ENCODE assay signal across 1 cellular context in the genomic region with DNA sequence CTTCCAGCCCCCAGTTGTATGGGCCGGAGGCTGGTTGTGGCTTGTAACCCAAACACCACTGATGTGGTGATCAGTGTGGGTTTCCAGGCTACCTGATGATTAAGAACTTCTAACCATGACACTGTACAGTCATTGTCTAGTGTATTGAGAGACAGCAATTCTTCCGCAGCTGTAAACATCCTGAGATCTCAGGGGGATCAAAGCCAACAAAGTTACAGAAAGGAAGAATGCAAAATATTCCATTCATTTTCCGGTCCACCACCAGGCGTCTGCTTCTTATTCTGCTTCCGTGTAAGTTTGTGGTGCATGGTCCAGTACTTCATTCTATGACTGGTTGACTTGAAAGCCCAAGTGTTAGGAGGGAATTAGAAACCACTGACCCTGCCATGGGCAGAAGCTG.
TF ChIP-seq lines count a peak whose summit lies in the region.

No MANE protein-coding gene starts in this region.

TF ChIP-seq in GM23338, 12 proteins besides CTCF, POLR2A, EP300 and RAD21:
- TF ChIP-seq, protein P1, sequence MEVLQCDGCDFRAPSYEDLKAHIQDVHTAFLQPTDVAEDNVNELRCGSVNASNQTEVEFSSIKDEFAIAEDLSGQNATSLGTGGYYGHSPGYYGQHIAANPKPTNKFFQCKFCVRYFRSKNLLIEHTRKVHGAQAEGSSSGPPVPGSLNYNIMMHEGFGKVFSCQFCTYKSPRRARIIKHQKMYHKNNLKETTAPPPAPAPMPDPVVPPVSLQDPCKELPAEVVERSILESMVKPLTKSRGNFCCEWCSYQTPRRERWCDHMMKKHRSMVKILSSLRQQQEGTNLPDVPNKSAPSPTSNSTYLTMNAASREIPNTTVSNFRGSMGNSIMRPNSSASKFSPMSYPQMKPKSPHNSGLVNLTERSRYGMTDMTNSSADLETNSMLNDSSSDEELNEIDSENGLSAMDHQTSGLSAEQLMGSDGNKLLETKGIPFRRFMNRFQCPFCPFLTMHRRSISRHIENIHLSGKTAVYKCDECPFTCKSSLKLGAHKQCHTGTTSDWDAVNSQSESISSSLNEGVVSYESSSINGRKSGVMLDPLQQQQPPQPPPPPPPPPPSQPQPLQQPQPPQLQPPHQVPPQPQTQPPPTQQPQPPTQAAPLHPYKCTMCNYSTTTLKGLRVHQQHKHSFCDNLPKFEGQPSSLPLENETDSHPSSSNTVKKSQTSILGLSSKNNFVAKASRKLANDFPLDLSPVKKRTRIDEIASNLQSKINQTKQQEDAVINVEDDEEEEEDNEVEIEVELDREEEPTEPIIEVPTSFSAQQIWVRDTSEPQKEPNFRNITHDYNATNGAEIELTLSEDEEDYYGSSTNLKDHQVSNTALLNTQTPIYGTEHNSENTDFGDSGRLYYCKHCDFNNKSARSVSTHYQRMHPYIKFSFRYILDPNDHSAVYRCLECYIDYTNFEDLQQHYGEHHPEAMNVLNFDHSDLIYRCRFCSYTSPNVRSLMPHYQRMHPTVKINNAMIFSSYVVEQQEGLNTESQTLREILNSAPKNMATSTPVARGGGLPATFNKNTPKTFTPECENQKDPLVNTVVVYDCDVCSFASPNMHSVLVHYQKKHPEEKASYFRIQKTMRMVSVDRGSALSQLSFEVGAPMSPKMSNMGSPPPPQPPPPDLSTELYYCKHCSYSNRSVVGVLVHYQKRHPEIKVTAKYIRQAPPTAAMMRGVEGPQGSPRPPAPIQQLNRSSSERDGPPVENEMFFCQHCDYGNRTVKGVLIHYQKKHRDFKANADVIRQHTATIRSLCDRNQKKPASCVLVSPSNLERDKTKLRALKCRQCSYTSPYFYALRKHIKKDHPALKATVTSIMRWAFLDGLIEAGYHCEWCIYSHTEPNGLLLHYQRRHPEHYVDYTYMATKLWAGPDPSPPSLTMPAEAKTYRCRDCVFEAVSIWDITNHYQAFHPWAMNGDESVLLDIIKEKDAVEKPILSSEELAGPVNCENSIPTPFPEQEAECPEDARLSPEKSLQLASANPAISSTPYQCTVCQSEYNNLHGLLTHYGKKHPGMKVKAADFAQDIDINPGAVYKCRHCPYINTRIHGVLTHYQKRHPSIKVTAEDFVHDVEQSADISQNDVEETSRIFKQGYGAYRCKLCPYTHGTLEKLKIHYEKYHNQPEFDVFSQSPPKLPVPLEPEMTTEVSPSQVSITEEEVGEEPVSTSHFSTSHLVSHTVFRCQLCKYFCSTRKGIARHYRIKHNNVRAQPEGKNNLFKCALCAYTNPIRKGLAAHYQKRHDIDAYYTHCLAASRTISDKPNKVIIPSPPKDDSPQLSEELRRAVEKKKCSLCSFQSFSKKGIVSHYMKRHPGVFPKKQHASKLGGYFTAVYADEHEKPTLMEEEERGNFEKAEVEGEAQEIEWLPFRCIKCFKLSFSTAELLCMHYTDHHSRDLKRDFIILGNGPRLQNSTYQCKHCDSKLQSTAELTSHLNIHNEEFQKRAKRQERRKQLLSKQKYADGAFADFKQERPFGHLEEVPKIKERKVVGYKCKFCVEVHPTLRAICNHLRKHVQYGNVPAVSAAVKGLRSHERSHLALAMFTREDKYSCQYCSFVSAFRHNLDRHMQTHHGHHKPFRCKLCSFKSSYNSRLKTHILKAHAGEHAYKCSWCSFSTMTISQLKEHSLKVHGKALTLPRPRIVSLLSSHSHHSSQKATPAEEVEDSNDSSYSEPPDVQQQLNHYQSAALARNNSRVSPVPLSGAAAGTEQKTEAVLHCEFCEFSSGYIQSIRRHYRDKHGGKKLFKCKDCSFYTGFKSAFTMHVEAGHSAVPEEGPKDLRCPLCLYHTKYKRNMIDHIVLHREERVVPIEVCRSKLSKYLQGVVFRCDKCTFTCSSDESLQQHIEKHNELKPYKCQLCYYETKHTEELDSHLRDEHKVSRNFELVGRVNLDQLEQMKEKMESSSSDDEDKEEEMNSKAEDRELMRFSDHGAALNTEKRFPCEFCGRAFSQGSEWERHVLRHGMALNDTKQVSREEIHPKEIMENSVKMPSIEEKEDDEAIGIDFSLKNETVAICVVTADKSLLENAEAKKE (CRISPR knock-in tag; IDR thresholded peaks at IDR 0.05), result no peak
- no peak for TF ChIP-seq JUNB (IDR thresholded peaks at IDR 0.05; ENCODE audit: unreplicated experiment)
- no peak for TF ChIP-seq ZNF331 (CRISPR knock-in tag; IDR thresholded peaks at IDR 0.05; ENCODE audit: low read depth)
- no peak for TF ChIP-seq EZH2 (IDR thresholded peaks at IDR 0.05; ENCODE audit: low read depth, unreplicated experiment)
- TF ChIP-seq ZNF114 (CRISPR knock-in tag; IDR thresholded peaks at IDR 0.05), result no peak
- TF ChIP-seq, protein P2, sequence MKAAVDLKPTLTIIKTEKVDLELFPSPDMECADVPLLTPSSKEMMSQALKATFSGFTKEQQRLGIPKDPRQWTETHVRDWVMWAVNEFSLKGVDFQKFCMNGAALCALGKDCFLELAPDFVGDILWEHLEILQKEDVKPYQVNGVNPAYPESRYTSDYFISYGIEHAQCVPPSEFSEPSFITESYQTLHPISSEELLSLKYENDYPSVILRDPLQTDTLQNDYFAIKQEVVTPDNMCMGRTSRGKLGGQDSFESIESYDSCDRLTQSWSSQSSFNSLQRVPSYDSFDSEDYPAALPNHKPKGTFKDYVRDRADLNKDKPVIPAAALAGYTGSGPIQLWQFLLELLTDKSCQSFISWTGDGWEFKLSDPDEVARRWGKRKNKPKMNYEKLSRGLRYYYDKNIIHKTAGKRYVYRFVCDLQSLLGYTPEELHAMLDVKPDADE (IDR thresholded peaks at IDR 0.05), result no peak
- TF ChIP-seq POLR2AphosphoS5 (IDR thresholded peaks at IDR 0.05; ENCODE audit: low read depth), result no peak
- no peak for TF ChIP-seq EZH2phosphoT487 (IDR thresholded peaks at IDR 0.05; ENCODE audit: unreplicated experiment)
- TF ChIP-seq, protein P3, sequence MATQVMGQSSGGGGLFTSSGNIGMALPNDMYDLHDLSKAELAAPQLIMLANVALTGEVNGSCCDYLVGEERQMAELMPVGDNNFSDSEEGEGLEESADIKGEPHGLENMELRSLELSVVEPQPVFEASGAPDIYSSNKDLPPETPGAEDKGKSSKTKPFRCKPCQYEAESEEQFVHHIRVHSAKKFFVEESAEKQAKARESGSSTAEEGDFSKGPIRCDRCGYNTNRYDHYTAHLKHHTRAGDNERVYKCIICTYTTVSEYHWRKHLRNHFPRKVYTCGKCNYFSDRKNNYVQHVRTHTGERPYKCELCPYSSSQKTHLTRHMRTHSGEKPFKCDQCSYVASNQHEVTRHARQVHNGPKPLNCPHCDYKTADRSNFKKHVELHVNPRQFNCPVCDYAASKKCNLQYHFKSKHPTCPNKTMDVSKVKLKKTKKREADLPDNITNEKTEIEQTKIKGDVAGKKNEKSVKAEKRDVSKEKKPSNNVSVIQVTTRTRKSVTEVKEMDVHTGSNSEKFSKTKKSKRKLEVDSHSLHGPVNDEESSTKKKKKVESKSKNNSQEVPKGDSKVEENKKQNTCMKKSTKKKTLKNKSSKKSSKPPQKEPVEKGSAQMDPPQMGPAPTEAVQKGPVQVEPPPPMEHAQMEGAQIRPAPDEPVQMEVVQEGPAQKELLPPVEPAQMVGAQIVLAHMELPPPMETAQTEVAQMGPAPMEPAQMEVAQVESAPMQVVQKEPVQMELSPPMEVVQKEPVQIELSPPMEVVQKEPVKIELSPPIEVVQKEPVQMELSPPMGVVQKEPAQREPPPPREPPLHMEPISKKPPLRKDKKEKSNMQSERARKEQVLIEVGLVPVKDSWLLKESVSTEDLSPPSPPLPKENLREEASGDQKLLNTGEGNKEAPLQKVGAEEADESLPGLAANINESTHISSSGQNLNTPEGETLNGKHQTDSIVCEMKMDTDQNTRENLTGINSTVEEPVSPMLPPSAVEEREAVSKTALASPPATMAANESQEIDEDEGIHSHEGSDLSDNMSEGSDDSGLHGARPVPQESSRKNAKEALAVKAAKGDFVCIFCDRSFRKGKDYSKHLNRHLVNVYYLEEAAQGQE (IDR thresholded peaks at IDR 0.05; ENCODE audit: unreplicated experiment), result no peak
- TF ChIP-seq NANOG (IDR thresholded peaks at IDR 0.05; ENCODE audit: borderline replicate concordance), result no peak
- no peak for TF ChIP-seq CREB1 (CRISPR knock-in tag; IDR thresholded peaks at IDR 0.05; ENCODE audit: low read depth)
- TF ChIP-seq STAT1 (IDR thresholded peaks at IDR 0.05; ENCODE audit: unreplicated experiment), result no peak
